ENCODE assay signal across 2 cellular contexts in the genomic region with DNA sequence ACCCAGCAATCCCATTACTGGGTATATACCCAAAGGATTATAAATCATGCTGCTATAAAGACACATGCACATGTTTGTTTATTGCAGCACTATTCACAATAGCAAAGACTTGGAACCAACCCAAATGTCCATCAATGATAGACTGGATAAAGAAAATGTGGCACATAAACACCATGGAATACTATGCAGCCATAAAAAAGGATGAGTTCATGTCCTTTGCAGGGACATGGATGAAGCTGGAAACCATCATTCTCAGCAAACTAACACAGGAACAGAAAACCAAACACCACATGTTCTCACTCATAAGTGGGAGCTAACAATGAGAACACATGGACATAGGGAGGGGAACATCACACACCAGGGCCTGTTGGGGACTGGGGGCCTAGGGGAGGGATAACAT.
A peak's percentile ranks its signal among the peaks of the same experiment; 100 is the strongest.
TF ChIP-seq lines count a peak whose summit lies in the region.

No MANE protein-coding gene starts in this region.

TF ChIP-seq in HEK293, 187 proteins besides CTCF, POLR2A, EP300 and RAD21:
- peak; percentile 91 for TF ChIP-seq ZNF146 (tag by site-specific recombination; IDR thresholded peaks at IDR 0.05)

TF ChIP-seq in HepG2, 621 proteins besides CTCF, POLR2A, EP300 and RAD21:
- TF ChIP-seq, protein P1, sequence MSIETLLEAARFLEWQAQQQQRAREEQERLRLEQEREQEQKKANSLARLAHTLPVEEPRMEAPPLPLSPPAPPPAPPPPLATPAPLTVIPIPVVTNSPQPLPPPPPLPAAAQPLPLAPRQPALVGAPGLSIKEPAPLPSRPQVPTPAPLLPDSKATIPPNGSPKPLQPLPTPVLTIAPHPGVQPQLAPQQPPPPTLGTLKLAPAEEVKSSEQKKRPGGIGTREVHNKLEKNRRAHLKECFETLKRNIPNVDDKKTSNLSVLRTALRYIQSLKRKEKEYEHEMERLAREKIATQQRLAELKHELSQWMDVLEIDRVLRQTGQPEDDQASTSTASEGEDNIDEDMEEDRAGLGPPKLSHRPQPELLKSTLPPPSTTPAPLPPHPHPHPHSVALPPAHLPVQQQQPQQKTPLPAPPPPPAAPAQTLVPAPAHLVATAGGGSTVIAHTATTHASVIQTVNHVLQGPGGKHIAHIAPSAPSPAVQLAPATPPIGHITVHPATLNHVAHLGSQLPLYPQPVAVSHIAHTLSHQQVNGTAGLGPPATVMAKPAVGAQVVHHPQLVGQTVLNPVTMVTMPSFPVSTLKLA (IDR thresholded peaks at IDR 0.05), result 0 out of 2 replicates have a peak, but pooled peaks have one; percentile 30
